11 cellular contexts compared by ENCODE assay signal in the genomic region with DNA sequence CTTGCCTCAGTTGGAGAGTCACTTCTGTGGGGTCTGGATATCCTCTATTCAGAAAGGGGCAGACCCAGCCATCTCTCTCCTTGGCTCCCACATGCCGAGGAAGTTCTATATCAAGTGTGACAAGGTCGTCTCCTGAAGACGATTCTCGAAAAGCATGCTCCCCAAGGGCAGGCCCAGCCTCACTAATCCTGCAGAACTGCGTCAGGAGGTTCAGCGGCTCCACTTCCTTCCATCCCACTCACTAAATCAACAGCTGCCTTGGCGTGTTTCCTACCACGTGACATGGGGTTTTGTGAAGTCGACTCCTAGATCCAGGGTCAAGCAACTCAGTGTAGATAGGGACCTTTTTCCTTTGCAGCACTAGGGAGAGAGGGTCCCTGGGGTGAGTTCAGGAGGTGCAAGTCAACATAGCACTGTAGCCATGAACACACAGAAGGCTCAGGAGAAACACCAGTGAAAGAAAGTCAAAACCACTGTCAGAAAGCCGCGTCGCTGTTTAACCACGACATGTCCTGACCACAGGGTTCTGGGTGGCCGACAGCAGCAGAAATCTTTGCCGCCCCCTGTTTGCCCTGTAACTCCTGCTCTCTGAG.
DNase-seq lines count a peak whose midpoint lies in the region; ATAC-seq and TF ChIP-seq lines count a peak whose summit lies in the region.
"Had no signal": no experiment of that assay in that cellular context is flagged by ENCODE, and none has a peak within 500 bp of the region (broad histone marks: within the 10 kb centered on the region; RNA-seq: fewer than 3 reads in every experiment).

No MANE protein-coding gene starts in this region.

- peaks cover 13% of the 10 kb centered on the region for H3K4me1 Mint-ChIP-seq in activated CD8-positive, alpha-beta T cell treated with anti-CD3 and anti-CD28 coated beads for 36 hours (ENCODE audit: low read depth)
- peaks cover 57% of the 10 kb centered on the region for H3K4me1 Mint-ChIP-seq in nephron
- no peaks in the 10 kb centered on the region for H3K4me1 Mint-ChIP-seq in activated T-helper 2 cell treated with anti-CD3 and anti-CD28 coated beads, Interferon-gamma antibody, Interleukin-2, Interleukin-4, amounts not matched to agents 10 μg/mL and 5 μg/mL and 100 μg/mL, durations not matched to agents 14 hours and 24 hours and 36 hours (ENCODE audit: low read depth)

- H3K4me3 Mint-ChIP-seq in activated CD8-positive, alpha-beta T cell treated with anti-CD3 and anti-CD28 coated beads for 36 hours = no peak overlapping the region
- H3K4me3 Mint-ChIP-seq in nephron = no peak overlapping the region
- H3K4me3 Mint-ChIP-seq in activated T-helper 2 cell treated with anti-CD3 and anti-CD28 coated beads, Interferon-gamma antibody, Interleukin-2, Interleukin-4, amounts not matched to agents 10 μg/mL and 5 μg/mL and 100 μg/mL, durations not matched to agents 14 hours and 24 hours and 36 hours (ENCODE audit: low read depth) = no peak overlapping the region

- POLR2A ChIA-PET in activated CD8-positive, alpha-beta T cell treated with anti-CD3 and anti-CD28 coated beads for 36 hours (lab: Charles Lee) = interaction anchor here (0.9 kb wide), 1 partner anchor 33 kb away, joined by 3 read pairs; no protein-coding TSS in a partner anchor

- CTCF ChIA-PET in activated CD8-positive, alpha-beta T cell treated with anti-CD3 and anti-CD28 coated beads for 36 hours (lab: Charles Lee) = no interaction called here

- intact Hi-C loops in activated CD8-positive, alpha-beta T cell treated with anti-CD3 and anti-CD28 coated beads for 36 hours (cut with micrococcal nuclease) = no loop called here
- intact Hi-C loops in activated T-helper 2 cell treated with anti-CD3 and anti-CD28 coated beads, Interferon-gamma antibody, Interleukin-2, Interleukin-4, amounts not matched to agents 10 μg/mL and 5 μg/mL and 100 μg/mL, durations not matched to agents 14 hours and 24 hours and 36 hours (cut with micrococcal nuclease) = no loop called here

- H3K27ac Mint-ChIP-seq in activated CD8-positive, alpha-beta T cell treated with anti-CD3 and anti-CD28 coated beads for 36 hours = no peak overlapping the region
- H3K27ac Mint-ChIP-seq in nephron = peak overlapping the region in 2 of 3 experiments; percentile 44 to 68
- no peak overlapping the region for H3K27ac Mint-ChIP-seq in activated T-helper 2 cell treated with anti-CD3 and anti-CD28 coated beads, Interferon-gamma antibody, Interleukin-2, Interleukin-4, amounts not matched to agents 10 μg/mL and 5 μg/mL and 100 μg/mL, durations not matched to agents 14 hours and 24 hours and 36 hours

- no peaks in the 10 kb centered on the region for H3K9me3 Mint-ChIP-seq in activated CD8-positive, alpha-beta T cell treated with anti-CD3 and anti-CD28 coated beads for 36 hours
- H3K9me3 Mint-ChIP-seq in nephron = no peaks in the 10 kb centered on the region
- H3K9me3 Mint-ChIP-seq in activated T-helper 2 cell treated with anti-CD3 and anti-CD28 coated beads, Interferon-gamma antibody, Interleukin-2, Interleukin-4, amounts not matched to agents 10 μg/mL and 5 μg/mL and 100 μg/mL, durations not matched to agents 14 hours and 24 hours and 36 hours = no peaks in the 10 kb centered on the region

- peaks cover 20% of the 10 kb centered on the region for H3K27me3 Mint-ChIP-seq in activated CD8-positive, alpha-beta T cell treated with anti-CD3 and anti-CD28 coated beads for 36 hours
- peaks cover 3% of the 10 kb centered on the region for H3K27me3 Mint-ChIP-seq in nephron (ENCODE audit: low read depth)
- peaks cover 24% of the 10 kb centered on the region for H3K27me3 Mint-ChIP-seq in activated T-helper 2 cell treated with anti-CD3 and anti-CD28 coated beads, Interferon-gamma antibody, Interleukin-2, Interleukin-4, amounts not matched to agents 10 μg/mL and 5 μg/mL and 100 μg/mL, durations not matched to agents 14 hours and 24 hours and 36 hours (ENCODE audit: low read depth)

- DNase-seq in activated CD8-positive, alpha-beta T cell treated with anti-CD3 and anti-CD28 coated beads for 36 hours = peak; percentile 39
- DNase-seq in activated gamma-delta T cell treated with Interleukin-2 at 50 U/mL for 16 hours (no peak), hypothalamus (lab: John Stamatoyannopoulos, UW) (no peak), HK-2 (ENCODE audit: unreplicated experiment) (no peak)
- DNase-seq in activated T-helper 2 cell treated with anti-CD3 and anti-CD28 coated beads, Interferon-gamma antibody, Interleukin-2, Interleukin-4, amounts not matched to agents 10 μg/mL and 5 μg/mL and 100 μg/mL, durations not matched to agents 14 hours and 24 hours and 36 hours (ENCODE audit: low spot score) = no peak
- DNase-seq: glutamatergic neuron, stomach, T-helper 9 cell had no signal

- no peak for TF ChIP-seq CTCF in activated CD8-positive, alpha-beta T cell treated with anti-CD3 and anti-CD28 coated beads for 36 hours (IDR thresholded peaks at IDR 0.05)
- TF ChIP-seq CTCF in nephron (IDR thresholded peaks at IDR 0.05; ENCODE audit: unreplicated experiment in 3 of 3) = no peak

- no peaks in the 10 kb centered on the region for H3K36me3 Mint-ChIP-seq in activated CD8-positive, alpha-beta T cell treated with anti-CD3 and anti-CD28 coated beads for 36 hours (ENCODE audit: low read depth)
- peaks cover 57% of the 10 kb centered on the region for H3K36me3 Mint-ChIP-seq in nephron (ENCODE audit: low read depth)
- no peaks in the 10 kb centered on the region for H3K36me3 Mint-ChIP-seq in activated T-helper 2 cell treated with anti-CD3 and anti-CD28 coated beads, Interferon-gamma antibody, Interleukin-2, Interleukin-4, amounts not matched to agents 10 μg/mL and 5 μg/mL and 100 μg/mL, durations not matched to agents 14 hours and 24 hours and 36 hours (ENCODE audit: low read depth)

- ATAC-seq in GM18517 (IDR thresholded peaks at IDR 0.05; ENCODE audit: unreplicated experiment) (peak; percentile 57), HG02973 (IDR thresholded peaks at IDR 0.05; ENCODE audit: unreplicated experiment) (peak; percentile 50)
- ATAC-seq in activated CD8-positive, alpha-beta T cell treated with anti-CD3 and anti-CD28 coated beads for 36 hours = peak; percentile 56

Comparison
In these comparisons a context has a peak if more than half of its experiments do, and no peak if none do; other contexts are left out.
1. H3K27ac Mint-ChIP-seq: peak in nephron (2 of 3); none in activated CD8-positive, alpha-beta T cell treated with anti-CD3 and anti-CD28 coated beads for 36 hours (single experiment) and activated T-helper 2 cell treated with anti-CD3 and anti-CD28 coated beads, Interferon-gamma antibody, Interleukin-2, Interleukin-4, amounts not matched to agents 10 μg/mL and 5 μg/mL and 100 μg/mL, durations not matched to agents 14 hours and 24 hours and 36 hours (single experiment).
2. Peak in every context shown above with its lines, with median percentiles within 50 percentile points of each other: ATAC-seq.